Comparison of ENCODE assay signal across 8 cellular contexts in genomic region chr6:83860347-83860731, GRCh38. TPM values are rescaled to one million over a fixed set of nuclear protein-coding genes. Genes with fewer than 3 reads are reported as not detected.
DNase-seq lines count a peak whose midpoint lies in the region; ATAC-seq and TF ChIP-seq lines count a peak whose summit lies in the region.

No MANE protein-coding gene starts in this region.

- peaks cover 1% of the 10 kb centered on the region for H3K36me3 Mint-ChIP-seq in neural progenitor cell

- no peaks in the 10 kb centered on the region for H3K36me3 ChIP-seq in GM06990 (ENCODE audit: control insufficient read depth, insufficient read depth, low read length)
- H3K36me3 ChIP-seq in MG63 = peaks cover 13% of the 10 kb centered on the region
- H3K36me3 ChIP-seq in neural progenitor cell = no peaks in the 10 kb centered on the region

- H3K4me2 ChIP-seq in neural progenitor cell = peak overlapping the region; percentile 82

- no peaks in the 10 kb centered on the region for H3K9me3 Mint-ChIP-seq in neural progenitor cell

- peaks cover 13% of the 10 kb centered on the region for H4K20me1 ChIP-seq in neural progenitor cell (ENCODE audit: low read depth)

- peaks cover 8% of the 10 kb centered on the region for H3F3A ChIP-seq in neural progenitor cell (ENCODE audit: low read depth)

- no peaks in the 10 kb centered on the region for H3K27me3 ChIP-seq in GM06990 (replicated peaks; ENCODE audit: control insufficient read depth, insufficient read depth, low read length)
- H3K27me3 ChIP-seq in MG63 = peaks cover 14% of the 10 kb centered on the region
- H3K27me3 ChIP-seq in neural progenitor cell = peaks cover 34% of the 10 kb centered on the region

- peaks cover 14% of the 10 kb centered on the region for H3K4me1 Mint-ChIP-seq in neural progenitor cell

- no peak overlapping the region for H3K27ac Mint-ChIP-seq in neural progenitor cell

- ATAC-seq in HG02610 (IDR thresholded peaks at IDR 0.05; ENCODE audit: unreplicated experiment) (no peak), GM18519 (IDR thresholded peaks at IDR 0.05; ENCODE audit: low FRiP score, unreplicated experiment) (no peak)

- H3K27me3 Mint-ChIP-seq in neural progenitor cell (ENCODE audit: insufficient read depth, low read depth) = peaks cover 10% of the 10 kb centered on the region

- H3K9ac ChIP-seq in neural progenitor cell = peak overlapping the region; percentile 5

- peaks cover 12% of the 10 kb centered on the region for H3K4me1 ChIP-seq in neural progenitor cell

- peak overlapping the region; percentile 95 for H3K4me3 Mint-ChIP-seq in neural progenitor cell

- DNase-seq in GM06990 (ENCODE audit: extremely low read depth, insufficient read length) = no peak
- DNase-seq in MG63 = no peak
- DNase-seq in coronary artery (ENCODE audit: low spot score) = no peak
- no peak for DNase-seq in neural progenitor cell (ENCODE audit: low spot score)
- no peak for DNase-seq in AG08395 (ENCODE audit: low spot score)
- DNase-seq in activated effector memory CD4-positive, alpha-beta T cell treated with anti-CD3 and anti-CD28 coated beads, Interleukin-2, amount 50 U/mL, for 16 hours = no peak

- peak overlapping the region; percentile 50 to 96 for H3K27ac ChIP-seq in coronary artery
- H3K27ac ChIP-seq in neural progenitor cell = no peak overlapping the region

- TF ChIP-seq CTCF in GM06990 (IDR thresholded peaks at IDR 0.05; ENCODE audit: insufficient read depth, low read length, poor library complexity, severe bottlenecking) (no peak), coronary artery (IDR thresholded peaks at IDR 0.05) (no peak), neural progenitor cell (IDR thresholded peaks at IDR 0.05) (no peak)

- H3K79me2 ChIP-seq in neural progenitor cell (ENCODE audit: low read depth) = peaks cover 38% of the 10 kb centered on the region

- H3K9me3 ChIP-seq in MG63 (no peaks in the 10 kb centered on the region), neural progenitor cell (ENCODE audit: low read depth) (no peaks in the 10 kb centered on the region)

- H2AFZ ChIP-seq in neural progenitor cell (replicated peaks) = peak overlapping the region; percentile 78

- H3K4me3 ChIP-seq in GM06990 (replicated peaks; ENCODE audit: low read depth, low read length) = peak overlapping the region; percentile 94
- H3K4me3 ChIP-seq in MG63 = peak overlapping the region; percentile 70
- H3K4me3 ChIP-seq in coronary artery = peak overlapping the region; percentile 95
- peak overlapping the region; percentile 75 for H3K4me3 ChIP-seq in neural progenitor cell

RNA-seq across cellular contexts. Expression of gene CYB5R4, which starts 0.8 kb away (rescaled TPM):
- 24.4 and 28.7 TPM in 2 replicates for total RNA-seq in MG63 (2014; rRNA removed; shearing (Covaris generic); ENCODE audit: low replicate concordance)
- total RNA-seq in neural progenitor cell (ENCODE audit: low replicate concordance) = 8.0 and 8.5 TPM in 2 replicates

RNA-seq across cellular contexts. Expression of gene RIPPLY2, which starts 7.2 kb away (rescaled TPM):
- total RNA-seq in MG63 (2014; rRNA removed; shearing (Covaris generic); ENCODE audit: low replicate concordance) = not detected in 2 replicates
- total RNA-seq in neural progenitor cell (ENCODE audit: low replicate concordance) = not detected in 2 replicates
